28 cellular contexts compared by ENCODE assay signal in the genomic region with DNA sequence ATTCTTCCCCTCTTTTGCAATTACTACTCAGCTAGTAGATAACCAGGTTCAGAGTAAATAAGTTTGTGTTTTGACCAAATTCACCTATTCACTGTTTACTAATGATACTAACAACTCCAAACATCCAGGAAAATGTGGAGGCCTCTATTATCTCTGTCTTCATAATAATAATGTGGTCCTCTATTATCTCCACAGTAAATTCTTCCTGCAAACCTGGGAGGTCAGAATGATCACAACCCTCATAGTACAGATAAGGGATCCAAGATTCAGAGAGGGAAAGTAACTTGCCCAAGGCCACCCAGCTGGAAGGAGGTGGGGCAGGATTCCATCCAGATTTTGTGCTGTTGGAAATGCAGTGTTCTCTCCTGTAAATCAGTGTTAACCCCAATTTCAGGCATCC. TPM values are rescaled to one million over a fixed set of nuclear protein-coding genes. Genes with fewer than 3 reads are reported as not detected.
"Had no signal": no experiment of that assay in that cellular context is flagged by ENCODE, and none has a peak within 500 bp of the region (broad histone marks: within the 10 kb centered on the region; RNA-seq: fewer than 3 reads in every experiment).

No MANE protein-coding gene starts in this region.

- H3K4me1 ChIP-seq: stomach, suprapubic skin, testis, thyroid gland, tibial artery, tibial nerve, transverse colon, upper lobe of left lung, upper lobe of right lung, uterus, vagina had no signal

- ATAC-seq: stimulated activated effector memory CD8-positive, alpha-beta T cell treated with anti-CD3 and anti-CD28 coated beads, Interleukin-12 subunit alpha, Interleukin-12 subunit beta, amount 100 ng/mL, for 72 hours; stimulated activated naive B cell treated with anti-CD40 and anti-IgM and Interleukin-4, amounts not matched to agents 10 μg/mL and 1 μg/mL and 100 μg/mL, for 72 hours; stimulated activated naive CD8-positive, alpha-beta T cell treated with anti-CD3 and anti-CD28 coated beads, Interleukin-15, amount 100 ng/mL, for 72 hours; stimulated activated naive CD8-positive, alpha-beta T cell treated with anti-CD3 and anti-CD28 coated beads, Interleukin-15, Interleukin-2, amounts not matched to agents 100 U/mL and 50 U/mL, for 24 hours; upper lobe of right lung had no signal

- H3K27me3 ChIP-seq: testis, vagina had no signal

- H3K36me3 ChIP-seq: stomach, suprapubic skin, thoracic aorta, thyroid gland, tibial artery, tibial nerve, transverse colon, upper lobe of left lung, upper lobe of right lung, uterus, vagina had no signal

- H3K4me3 ChIP-seq: stomach, suprapubic skin, testis, thoracic aorta, thyroid gland, tibial artery, tibial nerve, transverse colon, upper lobe of left lung, upper lobe of right lung, uterus, vagina had no signal

- H3K4me1 Mint-ChIP-seq: stimulated activated effector memory CD8-positive, alpha-beta T cell treated with anti-CD3 and anti-CD28 coated beads, Interleukin-12 subunit alpha, Interleukin-12 subunit beta, amount 100 ng/mL, for 72 hours; stimulated activated naive B cell treated with anti-CD40 and anti-IgM and Interleukin-4, amounts not matched to agents 10 μg/mL and 1 μg/mL and 100 μg/mL, for 72 hours; stimulated activated naive CD8-positive, alpha-beta T cell treated with anti-CD3 and anti-CD28 coated beads, Interleukin-15, amount 100 ng/mL, for 72 hours had no signal

- H3K36me3 Mint-ChIP-seq: stimulated activated effector memory CD8-positive, alpha-beta T cell treated with anti-CD3 and anti-CD28 coated beads, Interleukin-12 subunit alpha, Interleukin-12 subunit beta, amount 100 ng/mL, for 72 hours; stimulated activated naive B cell treated with anti-CD40 and anti-IgM and Interleukin-4, amounts not matched to agents 10 μg/mL and 1 μg/mL and 100 μg/mL, for 72 hours; type B pancreatic cell had no signal

- H3K9me3 ChIP-seq: stomach, suprapubic skin, testis, thoracic aorta, thyroid gland, tibial artery, tibial nerve, transverse colon, upper lobe of left lung, upper lobe of right lung, uterus, vagina had no signal

- H3K4me3 Mint-ChIP-seq: stimulated activated effector memory CD8-positive, alpha-beta T cell treated with anti-CD3 and anti-CD28 coated beads, Interleukin-12 subunit alpha, Interleukin-12 subunit beta, amount 100 ng/mL, for 72 hours; stimulated activated naive B cell treated with anti-CD40 and anti-IgM and Interleukin-4, amounts not matched to agents 10 μg/mL and 1 μg/mL and 100 μg/mL, for 72 hours; stimulated activated naive CD8-positive, alpha-beta T cell treated with anti-CD3 and anti-CD28 coated beads, Interleukin-15, amount 100 ng/mL, for 72 hours; stimulated activated naive CD8-positive, alpha-beta T cell treated with anti-CD3 and anti-CD28 coated beads, Interleukin-15, Interleukin-2, amounts not matched to agents 100 ng/mL and 50 ng/mL, for 24 hours; type B pancreatic cell had no signal

- H3K27ac ChIP-seq: stomach, suprapubic skin, testis, thoracic aorta, thyroid gland, tibial artery, tibial nerve, transverse colon, upper lobe of left lung, upper lobe of right lung, uterus, vagina had no signal

- H3K27ac Mint-ChIP-seq: stimulated activated effector memory CD8-positive, alpha-beta T cell treated with anti-CD3 and anti-CD28 coated beads, Interleukin-12 subunit alpha, Interleukin-12 subunit beta, amount 100 ng/mL, for 72 hours; stimulated activated naive B cell treated with anti-CD40 and anti-IgM and Interleukin-4, amounts not matched to agents 10 μg/mL and 1 μg/mL and 100 μg/mL, for 72 hours; stimulated activated naive CD8-positive, alpha-beta T cell treated with anti-CD3 and anti-CD28 coated beads, Interleukin-15, amount 100 ng/mL, for 72 hours; stimulated activated naive CD8-positive, alpha-beta T cell treated with anti-CD3 and anti-CD28 coated beads, Interleukin-15, Interleukin-2, amounts not matched to agents 100 ng/mL and 50 ng/mL, for 24 hours; type B pancreatic cell had no signal

- H3K9me3 Mint-ChIP-seq: stimulated activated effector memory CD8-positive, alpha-beta T cell treated with anti-CD3 and anti-CD28 coated beads, Interleukin-12 subunit alpha, Interleukin-12 subunit beta, amount 100 ng/mL, for 72 hours; stimulated activated naive CD8-positive, alpha-beta T cell treated with anti-CD3 and anti-CD28 coated beads, Interleukin-15, amount 100 ng/mL, for 72 hours; type B pancreatic cell had no signal

- DNase-seq: stimulated activated CD4-positive, alpha-beta T cell treated with anti-CD3 and anti-CD28 coated beads, Interleukin-2, amount 100 ng/mL, for 24 hours; stimulated activated CD4-positive, alpha-beta T cell treated with anti-CD3 and anti-CD28 coated beads, Interleukin-2, amount 100 ng/mL, for 48 hours; stimulated activated CD4-positive, alpha-beta T cell treated with anti-CD3 and anti-CD28 coated beads, Interleukin-4, amount 100 ng/mL, for 1 hour; stimulated activated CD4-positive, alpha-beta T cell treated with anti-CD3 and anti-CD28 coated beads, Interleukin-4, amount 100 ng/mL, for 24 hours; stimulated activated CD4-positive, alpha-beta T cell treated with anti-CD3 and anti-CD28 coated beads, Interleukin-4, amount 100 ng/mL, for 4 hours; stimulated activated CD8-positive, alpha-beta memory T cell treated with anti-CD3 and anti-CD28 coated beads, Interleukin-4, amount 100 ng/mL, for 48 hours; stimulated activated naive B cell treated with anti-CD40 and anti-IgM and Interleukin-4, amounts not matched to agents 10 μg/mL and 1 μg/mL and 100 μg/mL, for 72 hours; stimulated activated naive CD4-positive, alpha-beta T cell; stimulated activated naive CD4-positive, alpha-beta T cell treated with Interleukin-2 at 50 U/mL for 16 hours; stimulated activated naive CD8-positive, alpha-beta T cell treated with anti-CD3 and anti-CD28 coated beads, Interleukin-15, amount 100 ng/mL, for 72 hours; stimulated activated naive CD8-positive, alpha-beta T cell treated with anti-CD3 and anti-CD28 coated beads, Interleukin-15, Interleukin-2, amounts not matched to agents 100 U/mL and 50 U/mL, for 24 hours; stomach; substantia nigra; testis; thyroid gland; tibial artery; transverse colon; upper lobe of left lung; upper lobe of right lung; uterus had no signal

RNA-seq across cellular contexts. Expression of a gene that starts 9.6 kb away (rescaled TPM):
- total RNA-seq: temporal lobe had no signal
